ENCODE assay signal across 8 cellular contexts in genomic region chr5:78360674-78361225, GRCh38. TPM values are rescaled to one million over a fixed set of nuclear protein-coding genes. Genes with fewer than 3 reads are reported as not detected.
DNase-seq lines count a peak whose midpoint lies in the region; ATAC-seq and TF ChIP-seq lines count a peak whose summit lies in the region.

No MANE protein-coding gene starts in this region.

- H3K18ac ChIP-seq in H9 (ENCODE audit: insufficient read length, low read depth, low read length), result peak overlapping the region; percentile 90

- H3K27me3 ChIP-seq in H9 (ENCODE audit: insufficient read depth, low read length) (no peaks in the 10 kb centered on the region), muscle layer of duodenum (ENCODE audit: low read depth, low read length) (no peaks in the 10 kb centered on the region)

- H2AFZ ChIP-seq in H9 (ENCODE audit: low read length), result no peak overlapping the region

- no peak overlapping the region for H3K27ac ChIP-seq in H9 (ENCODE audit: insufficient read length, low read depth, low read length)
- H3K27ac ChIP-seq in muscle layer of duodenum (ENCODE audit: low read length), result peak overlapping the region; percentile 51

- H4K5ac ChIP-seq in H9 (ENCODE audit: insufficient read length, low read depth, low read length), result no peak overlapping the region

- no peak overlapping the region for H2BK12ac ChIP-seq in H9 (ENCODE audit: insufficient read length, low read depth, low read length)

- ATAC-seq in stimulated activated effector memory CD8-positive, alpha-beta T cell treated with anti-CD3 and anti-CD28 coated beads, Interleukin-12 subunit alpha, Interleukin-12 subunit beta, amount 100 ng/mL, for 72 hours, result peak; percentile 72

- peaks cover 0 to 4% of the 10 kb centered on the region in 2 donors for H3K36me3 ChIP-seq in muscle layer of duodenum (ENCODE audit: control insufficient read depth in 1 of 2, insufficient read depth in 2 of 2, low read length in 2 of 2)

- H2AK5ac ChIP-seq in H9 (ENCODE audit: insufficient read length, low read length), result no peak overlapping the region

- DNase-seq in EL (peak; percentile 24), H9 (peak; percentile 46), NCI-H1092 (lab: John Stamatoyannopoulos, UW) (peak; percentile 17), endothelial cell (ENCODE audit: low spot score) (peak; percentile 37), epidermal melanocyte (ENCODE audit: insufficient read length, low spot score) (no peak)
- DNase-seq in activated CD8-positive, alpha-beta memory T cell treated with anti-CD3 and anti-CD28 coated beads, Interleukin-2, amount 50 U/mL, for 1 hour (ENCODE audit: extremely low read depth), result peak; percentile 44
- DNase-seq in stimulated activated effector memory CD8-positive, alpha-beta T cell treated with anti-CD3 and anti-CD28 coated beads, Interleukin-12 subunit alpha, Interleukin-12 subunit beta, amount 100 ng/mL, for 72 hours (ENCODE audit: low spot score in 2 of 2), result peak; percentile 44 to 81

- peaks cover 5% of the 10 kb centered on the region; the same call in 1 of the 2 replicates for H3K79me2 ChIP-seq in H9 (ENCODE audit: insufficient read depth, low read length)

- no peaks in the 10 kb centered on the region for H4K20me1 ChIP-seq in H9 (ENCODE audit: control insufficient read depth, insufficient read depth, insufficient read length)

- no peaks in the 10 kb centered on the region for H3K9me3 Mint-ChIP-seq in H9
- H3K9me3 Mint-ChIP-seq in endothelial cell (ENCODE audit: unreplicated experiment), result no peaks in the 10 kb centered on the region
- no peaks in the 10 kb centered on the region for H3K9me3 Mint-ChIP-seq in stimulated activated effector memory CD8-positive, alpha-beta T cell treated with anti-CD3 and anti-CD28 coated beads, Interleukin-12 subunit alpha, Interleukin-12 subunit beta, amount 100 ng/mL, for 72 hours

- peak overlapping the region; percentile 87 for H3K14ac ChIP-seq in H9 (ENCODE audit: insufficient read depth, low read length)

- peak overlapping the region; percentile 88 for H3K4me2 ChIP-seq in H9 (ENCODE audit: insufficient read depth, insufficient read length, low read length)

- H3K4me3 Mint-ChIP-seq in H9 (peak overlapping the region; percentile 91 to 93), endothelial cell (ENCODE audit: unreplicated experiment) (peak overlapping the region; percentile 93)
- peak overlapping the region; percentile 93 for H3K4me3 Mint-ChIP-seq in stimulated activated effector memory CD8-positive, alpha-beta T cell treated with anti-CD3 and anti-CD28 coated beads, Interleukin-12 subunit alpha, Interleukin-12 subunit beta, amount 100 ng/mL, for 72 hours

- peak overlapping the region; percentile 73 to 99 for H3K4me3 ChIP-seq in muscle layer of duodenum (ENCODE audit: low read depth in 1 of 2, low read length in 2 of 2)

- H4K8ac ChIP-seq in H9 (replicated peaks; ENCODE audit: insufficient read length, low read depth, low read length), result no peak overlapping the region

- H2BK15ac ChIP-seq in H9 (ENCODE audit: low read depth, low read length), result no peak overlapping the region

- H3K27ac Mint-ChIP-seq in H9 (peak overlapping the region; percentile 36 to 93 (median 93); a peak in 5 of 7 replicates), endothelial cell (ENCODE audit: unreplicated experiment) (peak overlapping the region; percentile 48)
- H3K27ac Mint-ChIP-seq in stimulated activated effector memory CD8-positive, alpha-beta T cell treated with anti-CD3 and anti-CD28 coated beads, Interleukin-12 subunit alpha, Interleukin-12 subunit beta, amount 100 ng/mL, for 72 hours, result peak overlapping the region; percentile 97

- H3K4me1 ChIP-seq in H9 (ENCODE audit: insufficient read depth, low read length) (no peaks in the 10 kb centered on the region), muscle layer of duodenum (ENCODE audit: control insufficient read depth in 1 of 2, insufficient read depth in 2 of 2, low read length in 2 of 2) (peaks cover 6 to 20% of the 10 kb centered on the region in 2 donors)

- WGBS in H9 (ENCODE audit: extremely low coverage, insufficient read length, low lambda C conversion rate), result no CpG with 5 or more reads among the region's 50 CpGs

- H3K36me3 Mint-ChIP-seq in H9 (ENCODE audit: insufficient read depth in 1 of 3, low read depth in 3 of 3) (peaks cover 0 to 15% (median 3%) of the 10 kb centered on the region in 3 experiments; a peak in 5 of 7 replicates), endothelial cell (ENCODE audit: low read depth, unreplicated experiment) (peaks cover 5% of the 10 kb centered on the region)
- H3K36me3 Mint-ChIP-seq in stimulated activated effector memory CD8-positive, alpha-beta T cell treated with anti-CD3 and anti-CD28 coated beads, Interleukin-12 subunit alpha, Interleukin-12 subunit beta, amount 100 ng/mL, for 72 hours, result peaks cover 15% of the 10 kb centered on the region

- no peak overlapping the region for H3K23ac ChIP-seq in H9 (ENCODE audit: insufficient read length, low read depth, low read length)

- H3K23me2 ChIP-seq in H9 (ENCODE audit: insufficient read length, low read depth, low read length, poor library complexity, severe bottlenecking), result peaks cover 9% of the 10 kb centered on the region

- H3K9me3 ChIP-seq in H9 (ENCODE audit: control insufficient read depth, low read depth, low read length) (no peaks in the 10 kb centered on the region), muscle layer of duodenum (ENCODE audit: control insufficient read depth in 1 of 2, low read length in 2 of 2) (no peaks in the 10 kb centered on the region)

- H3K79me1 ChIP-seq in H9 (ENCODE audit: insufficient read depth, low read depth, low read length, poor library complexity, severe bottlenecking), result peaks cover 3% of the 10 kb centered on the region

- H3T11ph ChIP-seq in H9 (ENCODE audit: low read length), result no peak overlapping the region

- H2BK5ac ChIP-seq in H9 (ENCODE audit: insufficient read length, low read length), result no peak overlapping the region

- TF ChIP-seq CTCF in H9 (conservative IDR thresholded peaks at IDR 0.05) (no peak), endothelial cell (IDR thresholded peaks at IDR 0.05; ENCODE audit: unreplicated experiment) (no peak)

- H4K91ac ChIP-seq in H9 (ENCODE audit: insufficient read length, low read depth, low read length), result no peak overlapping the region

- peak overlapping the region; percentile 64 for H3K9ac ChIP-seq in H9 (ENCODE audit: extremely low read depth, insufficient read length, low read length)

- H3K4me1 Mint-ChIP-seq in H9, result peaks cover 18 to 26% of the 10 kb centered on the region in 2 experiments
- H3K4me1 Mint-ChIP-seq in endothelial cell (ENCODE audit: unreplicated experiment), result peaks cover 17% of the 10 kb centered on the region
- peaks cover 30% of the 10 kb centered on the region for H3K4me1 Mint-ChIP-seq in stimulated activated effector memory CD8-positive, alpha-beta T cell treated with anti-CD3 and anti-CD28 coated beads, Interleukin-12 subunit alpha, Interleukin-12 subunit beta, amount 100 ng/mL, for 72 hours

- H3K56ac ChIP-seq in H9 (ENCODE audit: insufficient read length, low read depth, low read length), result no peak overlapping the region

- no peak overlapping the region for H2BK120ac ChIP-seq in H9 (ENCODE audit: low read depth, low read length, poor library complexity, severe bottlenecking)

- H2BK20ac ChIP-seq in H9 (ENCODE audit: low read depth, low read length, poor library complexity, severe bottlenecking), result no peak overlapping the region

- peaks cover 3% of the 10 kb centered on the region; the same call in 1 of the 2 replicates for H3K27me3 Mint-ChIP-seq in H9 (ENCODE audit: low read depth)
- peaks cover 8% of the 10 kb centered on the region for H3K27me3 Mint-ChIP-seq in endothelial cell (ENCODE audit: unreplicated experiment)

- no peak overlapping the region for H3K4ac ChIP-seq in H9 (ENCODE audit: low read depth, low read length)

RNA-seq across cellular contexts. Expression of gene SCAMP1, which starts 0.3 kb away (rescaled TPM):
- total RNA-seq in H9 (2021) (33.2 and 36.0 TPM in 2 replicates), endothelial cell (ENCODE audit: unreplicated experiment) (30.6 TPM)
